17 cellular contexts compared by ENCODE assay signal in genomic region chr7:144903201-144903600, GRCh38.
DNase-seq lines count a peak whose midpoint lies in the region; ATAC-seq, FAIRE-seq and TF ChIP-seq lines count a peak whose summit lies in the region.
"Had no signal": no experiment of that assay in that cellular context is flagged by ENCODE, and none has a peak within 500 bp of the region (broad histone marks: within the 10 kb centered on the region; RNA-seq: fewer than 3 reads in every experiment).

No MANE protein-coding gene starts in this region.

- POLR2A ChIA-PET in activated CD4-positive, alpha-beta T cell treated with anti-CD3 and anti-CD28 coated beads for 36 hours (lab: Charles Lee) = no interaction called here

- H3K4me3 ChIP-seq in bronchial epithelial cell (ENCODE audit: low read depth, low read length) = no peak overlapping the region
- H3K4me3 ChIP-seq in epithelial cell of esophagus (ENCODE audit: low read length) = no peak overlapping the region
- no peak overlapping the region for H3K4me3 ChIP-seq in upper lobe of right lung
- H3K4me3 ChIP-seq: GM23248 had no signal

- no peaks in the 10 kb centered on the region for H3K36me3 Mint-ChIP-seq in activated CD4-positive, alpha-beta T cell treated with anti-CD3 and anti-CD28 coated beads for 36 hours (ENCODE audit: low read depth)
- H3K36me3 Mint-ChIP-seq: CD4-positive, alpha-beta memory T cell had no signal

- no peaks in the 10 kb centered on the region for H3K9me3 ChIP-seq in upper lobe of right lung

- no peak for ATAC-seq in upper lobe of right lung
- no peak for ATAC-seq in activated CD4-positive, alpha-beta T cell treated with anti-CD3 and anti-CD28 coated beads for 36 hours

- H3K4me1 ChIP-seq in upper lobe of right lung = no peaks in the 10 kb centered on the region

- H3K4me1 Mint-ChIP-seq in activated CD4-positive, alpha-beta T cell treated with anti-CD3 and anti-CD28 coated beads for 36 hours = peaks cover 8% of the 10 kb centered on the region

- CTCF ChIA-PET in activated CD4-positive, alpha-beta T cell treated with anti-CD3 and anti-CD28 coated beads for 36 hours (lab: Charles Lee) = interaction anchor here (0.6 kb wide), 1 partner anchor 269 kb away, joined by 3 read pairs; no protein-coding TSS in a partner anchor

- no peak overlapping the region for H3K27ac ChIP-seq in upper lobe of right lung
- H3K27ac ChIP-seq: GM23248 had no signal

- no peak for FAIRE-seq in bronchial epithelial cell (lab: Jason Lieb, UNC)
- FAIRE-seq: G401.6, GM12892, H1 had no signal

- H3K27me3 ChIP-seq in bronchial epithelial cell (ENCODE audit: control insufficient read depth, insufficient read depth, low read length) = no peaks in the 10 kb centered on the region
- H3K27me3 ChIP-seq in upper lobe of right lung = no peaks in the 10 kb centered on the region

- intact Hi-C loops in upper lobe of right lung (cut with DNase I) = no loop called here
- intact Hi-C loops in activated CD4-positive, alpha-beta T cell treated with anti-CD3 and anti-CD28 coated beads for 36 hours (cut with DNase I, micrococcal nuclease) = no loop called here

- no peaks in the 10 kb centered on the region for H3K9me3 Mint-ChIP-seq in activated CD4-positive, alpha-beta T cell treated with anti-CD3 and anti-CD28 coated beads for 36 hours (ENCODE audit: low read depth)

- H3K36me3 ChIP-seq in bronchial epithelial cell (ENCODE audit: control insufficient read depth, insufficient read depth, low read length) = no peaks in the 10 kb centered on the region
- no peaks in the 10 kb centered on the region for H3K36me3 ChIP-seq in upper lobe of right lung

- H3K4me3 Mint-ChIP-seq in activated CD4-positive, alpha-beta T cell treated with anti-CD3 and anti-CD28 coated beads for 36 hours = no peak overlapping the region
- H3K4me3 Mint-ChIP-seq: CD4-positive, alpha-beta memory T cell had no signal

- H3K27me3 Mint-ChIP-seq in activated CD4-positive, alpha-beta T cell treated with anti-CD3 and anti-CD28 coated beads for 36 hours = no peaks in the 10 kb centered on the region

- DNase-seq in bronchial epithelial cell (ENCODE audit: low read depth) = peak; percentile 39
- peak; percentile 69 for DNase-seq in epithelial cell of esophagus (ENCODE audit: low read depth)
- DNase-seq in kidney tubule cell (ENCODE audit: low spot score) = peak; percentile 61
- DNase-seq in NCI-H187 (lab: John Stamatoyannopoulos, UW) = no peak
- DNase-seq in upper lobe of right lung = no peak
- no peak for DNase-seq in activated CD4-positive, alpha-beta T cell treated with anti-CD3 and anti-CD28 coated beads for 36 hours
- DNase-seq: C1 segment of cervical spinal cord; CD4-positive, alpha-beta memory T cell; COR-L47; DMS153; DND-41; GM23248; H7; HCEC 1CT had no signal

- TF ChIP-seq CTCF in bronchial epithelial cell (IDR thresholded peaks at IDR 0.05; ENCODE audit: insufficient read depth, low read length, severe bottlenecking) (no peak), epithelial cell of esophagus (IDR thresholded peaks at IDR 0.05; ENCODE audit: insufficient read depth, low read depth, low read length, missing control alignments) (no peak), upper lobe of right lung (IDR thresholded peaks at IDR 0.05) (no peak)

- H3K27ac Mint-ChIP-seq in activated CD4-positive, alpha-beta T cell treated with anti-CD3 and anti-CD28 coated beads for 36 hours = no peak overlapping the region
- H3K27ac Mint-ChIP-seq: CD4-positive, alpha-beta memory T cell had no signal

Comparison
In these comparisons a context has a peak if more than half of its experiments do, and no peak if none do; other contexts are left out.
1. DNase-seq: peak in bronchial epithelial cell (single experiment), epithelial cell of esophagus (single experiment) and kidney tubule cell (single experiment); none in NCI-H187 (0 of 2), upper lobe of right lung (single experiment) and activated CD4-positive, alpha-beta T cell treated with anti-CD3 and anti-CD28 coated beads for 36 hours (single experiment).